ENCODE assay signal across 16 cellular contexts in genomic region chr5:62614355-62614754, GRCh38. TPM values are rescaled to one million over a fixed set of nuclear protein-coding genes. Genes with fewer than 3 reads are reported as not detected.
DNase-seq lines count a peak whose midpoint lies in the region; ATAC-seq and TF ChIP-seq lines count a peak whose summit lies in the region.
"Had no signal": no experiment of that assay in that cellular context is flagged by ENCODE, and none has a peak within 500 bp of the region (broad histone marks: within the 10 kb centered on the region; RNA-seq: fewer than 3 reads in every experiment).

No MANE protein-coding gene starts in this region.

- DNase-seq in WTC11 (ENCODE audit: low spot score): no peak
- peak; percentile 5 for DNase-seq in epithelial cell of esophagus (ENCODE audit: low read depth)
- peak; percentile 55 for DNase-seq in mesendoderm
- DNase-seq in naive thymus-derived CD4-positive, alpha-beta T cell: no peak
- no peak for DNase-seq in substantia nigra (lab: John Stamatoyannopoulos, UW)
- DNase-seq: CD8-positive, alpha-beta T cell; COR-L47; DMS 273 treated with DMSO at 0.1 percent for 48 hours; DMS53; H7 had no signal

- no peak overlapping the region for H3K18ac ChIP-seq in mesendoderm (ENCODE audit: low read length)

- H3K4me2 ChIP-seq in mesendoderm (ENCODE audit: low read length): no peak overlapping the region
- H3K4me2 ChIP-seq: BLaER1 treated with 17β-estradiol and CSF1 and Interleukin-3, amounts not matched to agents 10 nM and 100 nM; GM23338 had no signal

- H3K79me2 ChIP-seq in mesendoderm (ENCODE audit: control insufficient read depth, insufficient read depth, low read length): no peaks in the 10 kb centered on the region

- no CpG with 5 or more reads among the region's 8 CpGs for WGBS in mesendoderm (ENCODE audit: extremely low coverage, insufficient coverage, low lambda C conversion rate)

- H3K9me3 ChIP-seq in naive thymus-derived CD4-positive, alpha-beta T cell (ENCODE audit: control insufficient read depth in 2 of 3, low read length in 3 of 3): no peaks in the 10 kb centered on the region

- H3K4me1 Mint-ChIP-seq in WTC11: peaks cover 21% of the 10 kb centered on the region
- H3K4me1 Mint-ChIP-seq in naive thymus-derived CD4-positive, alpha-beta T cell: peaks cover 0 to 5% (median 0%) of the 10 kb centered on the region in 7 donors
- H3K4me1 Mint-ChIP-seq: B cell, GM23338, IgD-negative memory B cell had no signal

- H3K36me3 ChIP-seq in mesendoderm (ENCODE audit: control insufficient read depth, insufficient read depth, low read length): no peaks in the 10 kb centered on the region
- no peaks in the 10 kb centered on the region for H3K36me3 ChIP-seq in naive thymus-derived CD4-positive, alpha-beta T cell (ENCODE audit: control insufficient read depth in 2 of 3, insufficient read depth in 3 of 3, low read length in 3 of 3)

- no peak overlapping the region for H3K4me3 Mint-ChIP-seq in WTC11
- no peak overlapping the region for H3K4me3 Mint-ChIP-seq in naive thymus-derived CD4-positive, alpha-beta T cell
- H3K4me3 Mint-ChIP-seq: B cell; CD8-positive, alpha-beta T cell; GM23338; IgD-negative memory B cell had no signal

- H3K27ac ChIP-seq in mesendoderm (ENCODE audit: low read depth, low read length) (no peak overlapping the region), substantia nigra (ENCODE audit: low read depth, low read length, poor library complexity, severe bottlenecking) (no peak overlapping the region)
- H3K27ac ChIP-seq in naive thymus-derived CD4-positive, alpha-beta T cell (ENCODE audit: low read depth, low read length): no peak overlapping the region
- H3K27ac ChIP-seq: BLaER1 treated with 17β-estradiol and CSF1 and Interleukin-3, amounts not matched to agents 10 nM and 100 nM had no signal

- CTCF ChIA-PET in WTC11 (lab: Charles Lee): no interaction called here
- CTCF ChIA-PET in naive thymus-derived CD4-positive, alpha-beta T cell (lab: Charles Lee): no interaction called here

- H3K4me3 ChIP-seq in epithelial cell of esophagus (ENCODE audit: low read length) (no peak overlapping the region), mesendoderm (ENCODE audit: low read length) (no peak overlapping the region)
- H3K4me3 ChIP-seq in naive thymus-derived CD4-positive, alpha-beta T cell (ENCODE audit: low read length): no peak overlapping the region
- H3K4me3 ChIP-seq: BLaER1 treated with 17β-estradiol and CSF1 and Interleukin-3, amounts not matched to agents 10 nM and 100 nM; GM23338 had no signal

- no peaks in the 10 kb centered on the region; the same call in 1 of the 2 replicates for H3K27me3 Mint-ChIP-seq in WTC11 (ENCODE audit: low read depth)
- no peaks in the 10 kb centered on the region for H3K27me3 Mint-ChIP-seq in naive thymus-derived CD4-positive, alpha-beta T cell
- H3K27me3 Mint-ChIP-seq: B cell, IgD-negative memory B cell had no signal

- no peak overlapping the region for H3K23ac ChIP-seq in mesendoderm (ENCODE audit: low read length)

- H3K4ac ChIP-seq in mesendoderm (ENCODE audit: low read depth, low read length): no peak overlapping the region

- POLR2A ChIA-PET in WTC11 (lab: Charles Lee): no interaction called here
- POLR2A ChIA-PET in naive thymus-derived CD4-positive, alpha-beta T cell (lab: Charles Lee): no interaction called here

- H2BK5ac ChIP-seq in mesendoderm (ENCODE audit: low read length): no peak overlapping the region

- no peak overlapping the region for H2BK15ac ChIP-seq in mesendoderm (replicated peaks; ENCODE audit: low read depth)

- intact Hi-C loops in naive thymus-derived CD4-positive, alpha-beta T cell (cut with micrococcal nuclease): no loop called here

- peak; percentile 39 for ATAC-seq in WTC11
- no peak for ATAC-seq in naive thymus-derived CD4-positive, alpha-beta T cell
- ATAC-seq in GM21360 (IDR thresholded peaks at IDR 0.05; ENCODE audit: unreplicated experiment): no peak
- ATAC-seq: CD8-positive, alpha-beta T cell; GM23338; HepG2 had no signal

- H4K5ac ChIP-seq in mesendoderm (ENCODE audit: low read length): no peak overlapping the region

- H4K8ac ChIP-seq in mesendoderm (ENCODE audit: low read depth, low read length): no peak overlapping the region

- H3K36me3 Mint-ChIP-seq in WTC11: peaks cover 26% of the 10 kb centered on the region
- H3K36me3 Mint-ChIP-seq in naive thymus-derived CD4-positive, alpha-beta T cell: peaks cover 5 to 38% (median 25%) of the 10 kb centered on the region in 5 donors

- H3K9me3 Mint-ChIP-seq in WTC11: peaks cover 23% of the 10 kb centered on the region
- H3K9me3 Mint-ChIP-seq in naive thymus-derived CD4-positive, alpha-beta T cell: peaks cover 0 to 4% (median 0%) of the 10 kb centered on the region in 11 donors
- H3K9me3 Mint-ChIP-seq: CD8-positive, alpha-beta T cell; IgD-negative memory B cell had no signal

- H3K27me3 ChIP-seq in mesendoderm (ENCODE audit: insufficient read depth, low read length, poor library complexity): no peaks in the 10 kb centered on the region
- no peaks in the 10 kb centered on the region for H3K27me3 ChIP-seq in naive thymus-derived CD4-positive, alpha-beta T cell (ENCODE audit: control insufficient read depth in 2 of 2, insufficient read depth in 2 of 2, low read length in 2 of 2)
- H3K27me3 ChIP-seq: BLaER1 treated with 17β-estradiol and CSF1 and Interleukin-3, amounts not matched to agents 10 nM and 100 nM had no signal

- H3K9ac ChIP-seq in mesendoderm (ENCODE audit: low read length): no peak overlapping the region
- H3K9ac ChIP-seq: BLaER1 treated with 17β-estradiol and CSF1 and Interleukin-3, amounts not matched to agents 10 nM and 100 nM had no signal

- H2AK5ac ChIP-seq in mesendoderm (ENCODE audit: low read length): no peak overlapping the region

- H3K79me1 ChIP-seq in mesendoderm (ENCODE audit: low read length): no peaks in the 10 kb centered on the region

- H3K27ac Mint-ChIP-seq in WTC11: peak overlapping the region; percentile 45; the same call in 1 of the 2 replicates
- no peak overlapping the region for H3K27ac Mint-ChIP-seq in naive thymus-derived CD4-positive, alpha-beta T cell
- H3K27ac Mint-ChIP-seq: B cell; CD8-positive, alpha-beta T cell; GM23338 had no signal

- H3K56ac ChIP-seq in mesendoderm (ENCODE audit: low read length): no peak overlapping the region

- H3K4me1 ChIP-seq in mesendoderm (ENCODE audit: control insufficient read depth, low read depth, low read length): no peaks in the 10 kb centered on the region
- H3K4me1 ChIP-seq in naive thymus-derived CD4-positive, alpha-beta T cell (ENCODE audit: control insufficient read depth in 2 of 2, insufficient read depth in 2 of 2, low read length in 2 of 2): no peaks in the 10 kb centered on the region
- H3K4me1 ChIP-seq: BLaER1 treated with 17β-estradiol and CSF1 and Interleukin-3, amounts not matched to agents 10 nM and 100 nM had no signal

- no peak for TF ChIP-seq CTCF in WTC11 (IDR thresholded peaks at IDR 0.05)
- no peak for TF ChIP-seq CTCF in epithelial cell of esophagus (IDR thresholded peaks at IDR 0.05; ENCODE audit: insufficient read depth, low read depth, low read length, missing control alignments)

- H2BK120ac ChIP-seq in mesendoderm (ENCODE audit: low read depth, low read length): no peak overlapping the region

TF ChIP-seq in WTC11, 78 proteins besides CTCF, POLR2A, EP300 and RAD21 (continues in another document):
- TF ChIP-seq NR2C2 (CRISPR knock-in tag; IDR thresholded peaks at IDR 0.05) (no peak), ERG (CRISPR knock-in tag; IDR thresholded peaks at IDR 0.05) (no peak), ZNF219 (CRISPR knock-in tag; IDR thresholded peaks at IDR 0.05; ENCODE audit: borderline replicate concordance) (no peak), GABPB1 (CRISPR knock-in tag; IDR thresholded peaks at IDR 0.05) (no peak), TEAD1 (CRISPR knock-in tag; IDR thresholded peaks at IDR 0.05) (no peak), ZNF416 (CRISPR knock-in tag; IDR thresholded peaks at IDR 0.05) (no peak), CREB1 (CRISPR knock-in tag; IDR thresholded peaks at IDR 0.05) (no peak), CDX4 (CRISPR knock-in tag; IDR thresholded peaks at IDR 0.05; ENCODE audit: borderline replicate concordance) (no peak), NR1H2 (CRISPR knock-in tag; IDR thresholded peaks at IDR 0.05) (no peak), IRF1 (CRISPR knock-in tag; IDR thresholded peaks at IDR 0.05) (no peak), SMAD4 (CRISPR knock-in tag; IDR thresholded peaks at IDR 0.05) (no peak), NFATC4 (CRISPR knock-in tag; IDR thresholded peaks at IDR 0.05) (no peak)

RNA-seq across cellular contexts. Expression of gene LRRC70, which starts 35.7 kb away (rescaled TPM):
- total RNA-seq in WTC11 (2021): 0.37 to 0.44 TPM (median 0.44 TPM) in 3 replicates
- 0.08 TPM for polyA plus RNA-seq in mesendoderm (2013, experiment 1 of 2)
- polyA plus RNA-seq in mesendoderm (2013, experiment 2 of 2): 0.11 TPM
- 10 to 100 TPM in 1 of 5 experiments, 1 to 10 TPM in 3, under 1 TPM in 1; 0.89 to 13.0 (median 2.1) TPM for total RNA-seq in naive thymus-derived CD4-positive, alpha-beta T cell
- polyA plus RNA-seq in naive thymus-derived CD4-positive, alpha-beta T cell: 1 to 10 TPM; 2.0 TPM
- polyA plus RNA-seq: IgD-negative memory B cell had no signal

Comparison
In these comparisons a context has a peak if more than half of its experiments do, and no peak if none do; other contexts are left out.
1. DNase-seq: peak in epithelial cell of esophagus (single experiment) and mesendoderm (single experiment); none in WTC11 (single experiment), naive thymus-derived CD4-positive, alpha-beta T cell (0 of 9) and substantia nigra (0 of 49).